10 cellular contexts compared by ENCODE assay signal in the genomic region with DNA sequence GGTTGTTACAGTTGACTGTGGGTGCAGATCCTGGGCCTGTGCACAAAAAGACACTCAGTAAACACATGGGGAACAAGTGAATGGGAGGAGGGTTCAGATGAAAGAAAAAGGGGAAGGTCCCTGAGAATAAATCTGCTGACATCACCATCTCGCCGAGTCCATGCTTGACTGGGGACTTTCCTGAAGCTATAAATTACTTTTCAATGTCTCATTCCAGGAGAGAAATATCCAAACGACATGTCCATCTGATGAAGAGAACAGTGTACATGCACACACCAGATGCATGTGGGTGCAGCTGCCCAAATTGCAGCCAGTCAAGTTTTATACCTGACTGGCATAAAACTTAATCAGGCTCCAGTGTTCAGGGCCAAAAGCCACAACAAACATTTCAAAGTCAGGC.
"Had no signal": no experiment of that assay in that cellular context is flagged by ENCODE, and none has a peak within 500 bp of the region (broad histone marks: within the 10 kb centered on the region; RNA-seq: fewer than 3 reads in every experiment).

No MANE protein-coding gene starts in this region.

- H3K4me3 Mint-ChIP-seq: activated CD8-positive, alpha-beta T cell treated with anti-CD3 and anti-CD28 coated beads for 36 hours; activated T-cell treated with anti-CD3 and anti-CD28 coated beads, Interleukin-2, amount 50 U/mL, for 72 hours; neural progenitor cell had no signal

- H3K27ac Mint-ChIP-seq: activated CD8-positive, alpha-beta T cell treated with anti-CD3 and anti-CD28 coated beads for 36 hours; activated T-cell treated with anti-CD3 and anti-CD28 coated beads, Interleukin-2, amount 50 U/mL, for 72 hours; brain; neural progenitor cell had no signal

- H3K27me3 ChIP-seq: hepatocyte, neural progenitor cell, pancreas, stomach had no signal

- H3K36me3 ChIP-seq: neural progenitor cell, pancreas, stomach, thoracic aorta had no signal

- H3K9me3 Mint-ChIP-seq: activated CD8-positive, alpha-beta T cell treated with anti-CD3 and anti-CD28 coated beads for 36 hours; activated T-cell treated with anti-CD3 and anti-CD28 coated beads, Interleukin-2, amount 50 U/mL, for 72 hours; neural progenitor cell had no signal

- H3K27ac ChIP-seq: hepatocyte, neural progenitor cell, pancreas, stomach, thoracic aorta had no signal

- H3K36me3 Mint-ChIP-seq: brain, neural progenitor cell had no signal

- H3K4me3 ChIP-seq: hepatocyte, neural progenitor cell, pancreas, stomach, thoracic aorta had no signal

- H3K4me1 ChIP-seq: neural progenitor cell, pancreas had no signal

- H3K9me3 ChIP-seq: pancreas, stomach, thoracic aorta had no signal

- DNase-seq: left ventricle myocardium superior; pancreas; stimulated activated CD4-positive, alpha-beta T cell treated with anti-CD3 and anti-CD28 coated beads, Interleukin-4, amount 100 ng/mL, for 1 hour; stomach had no signal

- H3K27me3 Mint-ChIP-seq: activated CD8-positive, alpha-beta T cell treated with anti-CD3 and anti-CD28 coated beads for 36 hours; brain had no signal
